In the genomic region with DNA sequence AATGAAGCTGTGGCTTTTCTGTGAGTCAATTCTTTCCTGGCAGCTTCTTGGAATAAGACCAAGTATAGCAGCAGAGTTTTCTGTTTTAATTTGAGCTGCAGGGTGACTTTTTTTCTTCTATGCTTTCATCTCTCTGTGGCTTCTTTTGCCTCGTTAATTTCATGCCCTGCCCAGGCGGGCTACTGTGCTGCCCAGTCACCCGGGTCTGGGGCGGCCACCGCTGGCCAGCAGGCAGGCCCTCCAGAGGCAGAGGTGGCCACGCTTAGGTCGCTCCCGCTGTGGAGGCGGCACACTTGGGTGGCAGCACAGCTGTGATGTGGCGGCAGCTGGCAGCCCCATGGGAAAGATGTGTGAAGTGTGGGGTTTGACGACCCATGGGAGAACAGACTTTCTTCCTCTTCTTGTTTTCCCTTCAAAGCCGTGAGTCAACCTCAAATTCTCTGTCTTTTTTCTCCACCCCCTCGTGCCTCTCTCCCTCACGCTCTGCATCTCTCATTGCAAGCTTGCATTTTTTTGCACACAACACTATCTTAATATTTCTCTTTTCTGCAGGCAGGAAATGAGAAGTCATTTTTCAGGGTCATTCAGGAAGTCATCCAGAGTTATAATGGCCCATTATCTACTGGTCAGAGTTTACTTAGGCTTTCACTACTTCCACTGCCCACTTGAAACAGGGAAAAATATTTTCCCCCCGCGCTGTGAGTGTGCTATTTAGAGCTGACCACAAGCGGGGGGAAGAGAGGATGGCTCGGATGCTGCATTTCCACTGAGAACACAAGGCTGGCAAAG, we compare ENCODE assay signal across 9 cellular contexts.
DNase-seq lines count a peak whose midpoint lies in the region; ATAC-seq lines count a peak whose summit lies in the region.
"Had no signal": no experiment of that assay in that cellular context is flagged by ENCODE, and none has a peak within 500 bp of the region (broad histone marks: within the 10 kb centered on the region; RNA-seq: fewer than 3 reads in every experiment).

No MANE protein-coding gene starts in this region.

- H3K4me3 ChIP-seq in CD8-positive, alpha-beta memory T cell (ENCODE audit: low read length) = no peak overlapping the region

- no peak for DNase-seq in CD8-positive, alpha-beta memory T cell
- peak; percentile 8 for DNase-seq in UCSD-AML1 (lab: John Stamatoyannopoulos, UW; ENCODE audit: unreplicated experiment)
- DNase-seq in germinal center (ENCODE audit: low spot score) = peak; percentile 76
- DNase-seq in stimulated activated effector memory CD8-positive, alpha-beta T cell treated with anti-CD3 and anti-CD28 coated beads, Interleukin-12 subunit alpha, Interleukin-12 subunit beta, amount 100 ng/mL, for 72 hours (ENCODE audit: low spot score in 2 of 2) = no peak
- no peak for DNase-seq in GM19240 (ENCODE audit: insufficient read length, low spot score)
- no peak for DNase-seq in ecto neural progenitor cell (ENCODE audit: low spot score)
- DNase-seq: T-cell had no signal

- no peaks in the 10 kb centered on the region for H3K9me3 ChIP-seq in CD8-positive, alpha-beta memory T cell (ENCODE audit: low read length)

- no peaks in the 10 kb centered on the region for H3K27me3 ChIP-seq in CD8-positive, alpha-beta memory T cell (ENCODE audit: insufficient read depth, low read length, poor library complexity, severe bottlenecking)

- H3K9me3 Mint-ChIP-seq in CD8-positive, alpha-beta memory T cell = no peaks in the 10 kb centered on the region
- H3K9me3 Mint-ChIP-seq in stimulated activated effector memory CD8-positive, alpha-beta T cell treated with anti-CD3 and anti-CD28 coated beads, Interleukin-12 subunit alpha, Interleukin-12 subunit beta, amount 100 ng/mL, for 72 hours = no peaks in the 10 kb centered on the region
- H3K9me3 Mint-ChIP-seq: T-cell had no signal

- no peaks in the 10 kb centered on the region for H3K36me3 Mint-ChIP-seq in CD8-positive, alpha-beta memory T cell
- H3K36me3 Mint-ChIP-seq in stimulated activated effector memory CD8-positive, alpha-beta T cell treated with anti-CD3 and anti-CD28 coated beads, Interleukin-12 subunit alpha, Interleukin-12 subunit beta, amount 100 ng/mL, for 72 hours = no peaks in the 10 kb centered on the region
- H3K36me3 Mint-ChIP-seq: T-cell had no signal

- POLR2A ChIA-PET in CD8-positive, alpha-beta memory T cell (lab: Charles Lee) = no interaction called here

- H3K4me1 Mint-ChIP-seq in CD8-positive, alpha-beta memory T cell = peaks cover 7 to 16% (median 11%) of the 10 kb centered on the region in 3 donors
- peaks cover 20% of the 10 kb centered on the region for H3K4me1 Mint-ChIP-seq in stimulated activated effector memory CD8-positive, alpha-beta T cell treated with anti-CD3 and anti-CD28 coated beads, Interleukin-12 subunit alpha, Interleukin-12 subunit beta, amount 100 ng/mL, for 72 hours

- H3K4me1 ChIP-seq in CD8-positive, alpha-beta memory T cell (ENCODE audit: insufficient read depth, low read length) = peaks cover 11% of the 10 kb centered on the region

- peak overlapping the region in 6 of 7 donors; percentile 14 to 76 (median 31) for H3K4me3 Mint-ChIP-seq in CD8-positive, alpha-beta memory T cell
- peak overlapping the region; percentile 39 for H3K4me3 Mint-ChIP-seq in stimulated activated effector memory CD8-positive, alpha-beta T cell treated with anti-CD3 and anti-CD28 coated beads, Interleukin-12 subunit alpha, Interleukin-12 subunit beta, amount 100 ng/mL, for 72 hours
- H3K4me3 Mint-ChIP-seq: T-cell had no signal

- no peaks in the 10 kb centered on the region for H3K36me3 ChIP-seq in CD8-positive, alpha-beta memory T cell (ENCODE audit: insufficient read depth, low read length)

- H3K27me3 Mint-ChIP-seq in CD8-positive, alpha-beta memory T cell = peaks cover 4 to 9% of the 10 kb centered on the region in 2 donors

- no peak overlapping the region for H3K27ac ChIP-seq in CD8-positive, alpha-beta memory T cell (ENCODE audit: low read depth, low read length)

- H3K27ac Mint-ChIP-seq in CD8-positive, alpha-beta memory T cell = peak overlapping the region in 4 of 8 donors; percentile 36 to 61 (median 45)
- no peak overlapping the region for H3K27ac Mint-ChIP-seq in stimulated activated effector memory CD8-positive, alpha-beta T cell treated with anti-CD3 and anti-CD28 coated beads, Interleukin-12 subunit alpha, Interleukin-12 subunit beta, amount 100 ng/mL, for 72 hours
- H3K27ac Mint-ChIP-seq: T-cell had no signal

- CTCF ChIA-PET in CD8-positive, alpha-beta memory T cell (lab: Charles Lee) = no interaction called here

- ATAC-seq in GM19025 (IDR thresholded peaks at IDR 0.05; ENCODE audit: low read depth, unreplicated experiment) = peak; percentile 84
- ATAC-seq in HG03108 (IDR thresholded peaks at IDR 0.05; ENCODE audit: unreplicated experiment) = peak; percentile 83
- peak; percentile 78 for ATAC-seq in stimulated activated effector memory CD8-positive, alpha-beta T cell treated with anti-CD3 and anti-CD28 coated beads, Interleukin-12 subunit alpha, Interleukin-12 subunit beta, amount 100 ng/mL, for 72 hours

Comparison
In these comparisons a context has a peak if more than half of its experiments do, and no peak if none do; other contexts are left out.
1. DNase-seq: peak in UCSD-AML1 (single experiment) and germinal center (single experiment); none in CD8-positive, alpha-beta memory T cell (0 of 5), stimulated activated effector memory CD8-positive, alpha-beta T cell treated with anti-CD3 and anti-CD28 coated beads, Interleukin-12 subunit alpha, Interleukin-12 subunit beta, amount 100 ng/mL, for 72 hours (0 of 2), GM19240 (single experiment) and ecto neural progenitor cell (single experiment).
2. Peak in every context shown above with its lines, with median percentiles within 50 percentile points of each other: ATAC-seq.